ENCODE assay signal across 1 cellular context in the genomic region with DNA sequence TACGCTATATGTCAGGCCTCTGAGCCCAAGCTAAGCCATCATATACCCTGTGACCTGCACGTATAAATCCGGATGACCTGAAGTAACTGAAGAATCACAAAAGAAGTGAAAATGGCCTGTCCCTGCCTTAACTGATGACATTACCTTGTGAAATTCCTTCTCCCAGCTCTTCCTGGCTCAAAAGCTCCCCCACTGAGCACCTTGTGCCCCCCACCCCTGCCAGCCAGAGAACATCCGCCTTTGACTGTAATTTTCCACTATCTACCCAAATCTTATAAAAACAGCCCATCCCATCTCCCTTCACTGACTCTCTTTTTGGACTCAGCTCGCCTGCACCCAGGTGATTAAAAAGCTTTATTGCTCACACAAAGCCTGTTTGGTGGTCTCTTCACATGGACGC.
A peak's percentile ranks its signal among the peaks of the same experiment; 100 is the strongest.
TF ChIP-seq lines count a peak whose summit lies in the region.

No MANE protein-coding gene starts in this region.

TF ChIP-seq in HEK293, 187 proteins besides CTCF, POLR2A, EP300 and RAD21:
- peak; percentile 18; the same call in 1 of the 2 replicates for TF ChIP-seq GLIS1 (tag by site-specific recombination; IDR thresholded peaks at IDR 0.05)
